9 cellular contexts compared by ENCODE assay signal in genomic region chr17:82095777-82096708, GRCh38. TPM values are rescaled to one million over a fixed set of nuclear protein-coding genes. Genes with fewer than 3 reads are reported as not detected.
DNase-seq lines count a peak whose midpoint lies in the region; ATAC-seq, FAIRE-seq and TF ChIP-seq lines count a peak whose summit lies in the region.
"Had no signal": no experiment of that assay in that cellular context is flagged by ENCODE, and none has a peak within 500 bp of the region (broad histone marks: within the 10 kb centered on the region; RNA-seq: fewer than 3 reads in every experiment).

No MANE protein-coding gene starts in this region.

- RAD21 ChIA-PET in GM12878 (lab: Charles Lee; ENCODE audit: unreplicated experiment), result no interaction called here

- no peaks in the 10 kb centered on the region; the same call in 1 of the 2 replicates for H4K20me1 ChIP-seq in GM12878 (ENCODE audit: control insufficient read depth, insufficient read depth)

- H3K36me3 ChIP-seq in GM12878 (ENCODE audit: control insufficient read depth in 2 of 2, insufficient read depth in 2 of 2, low read length in 1 of 2) (peaks cover 12 to 35% of the 10 kb centered on the region in 2 experiments), lower lobe of right lung (peaks cover 54% of the 10 kb centered on the region)

- H3K4me1 ChIP-seq in A549, result peaks cover 36% of the 10 kb centered on the region
- peaks cover 17% of the 10 kb centered on the region for H3K4me1 ChIP-seq in GM12878 (ENCODE audit: control insufficient read depth, insufficient read depth, low read length)
- peaks cover 40% of the 10 kb centered on the region for H3K4me1 ChIP-seq in lower lobe of right lung

- WGBS in A549 (ENCODE audit: missing lambda C conversion rate), result 89% methylated on average over 31 of the region's 35 CpGs
- 94% methylated on average over 35 of the region's 35 CpGs for WGBS in GM12878 (ENCODE audit: insufficient coverage, insufficient replicate concordance, low lambda C conversion rate, missing lambda C conversion rate)

- peak overlapping the region; percentile 97 for H3K4me2 ChIP-seq in A549
- peak overlapping the region; percentile 87 for H3K4me2 ChIP-seq in GM12878 (ENCODE audit: control insufficient read depth, insufficient read depth)

- ATAC-seq in A549, result no peak
- ATAC-seq in GM12878, result no peak
- ATAC-seq in lower lobe of right lung, result no peak
- no peak for ATAC-seq in HG03521 (IDR thresholded peaks at IDR 0.05; ENCODE audit: unreplicated experiment)
- no peak for ATAC-seq in GM18867 (IDR thresholded peaks at IDR 0.05; ENCODE audit: unreplicated experiment)
- ATAC-seq in GM21786 (IDR thresholded peaks at IDR 0.05; ENCODE audit: unreplicated experiment), result no peak

- peaks cover 47% of the 10 kb centered on the region for H3K79me2 ChIP-seq in GM12878 (ENCODE audit: control insufficient read depth, insufficient read depth, low read length)

- no peaks in the 10 kb centered on the region for H3K9me3 ChIP-seq in A549
- H3K9me3 ChIP-seq in GM12878 (replicated peaks; ENCODE audit: control insufficient read depth, insufficient read depth, low read length), result no peaks in the 10 kb centered on the region
- no peaks in the 10 kb centered on the region for H3K9me3 ChIP-seq in lower lobe of right lung

- peak overlapping the region; percentile 93 for H3K9ac ChIP-seq in GM12878 (ENCODE audit: control insufficient read depth, insufficient read depth, low read length)

- CTCF ChIA-PET in A549 (lab: Yijun Ruan, JAX) (interaction anchor here (0.7 to 3.1 kb wide), 9 partner anchors 9 to 136 kb away, joined by 3 to 17 read pairs (median 5); partner anchors contain the start of gene DCXR), GM12878 (lab: Yijun Ruan, JAX) (interaction anchor here (1.3 kb wide), 1 partner anchor 29 kb away, joined by 3 read pairs; no protein-coding TSS in a partner anchor)

- POLR2A ChIA-PET in A549 (lab: Yijun Ruan, JAX) (no interaction called here), GM12878 (lab: Charles Lee) (interaction anchor here (0.5 to 1.1 kb wide), 4 partner anchors 10 to 238 kb away, joined by 3 to 7 read pairs (median 6); no protein-coding TSS in a partner anchor)

- in situ Hi-C loops in GM12878 (cut with MboI), result no loop called here

- TF ChIP-seq RAD21 in A549 (conservative IDR thresholded peaks at IDR 0.05 in 1 of 2, IDR thresholded peaks at IDR 0.05 in 1 of 2), result no peak
- no peak for TF ChIP-seq RAD21 in GM12878 (IDR thresholded peaks at IDR 0.05; ENCODE audit: insufficient read depth, low read depth, low read length)

- SMC1A ChIA-PET in GM12878 (lab: Charles Lee; ENCODE audit: uncharacterized antibody, unreplicated experiment), result no interaction called here

- no TSS peak for BruUV-seq in GM12878 (replicated peaks; lab: Mats Ljungman, UMichigan)

- TF ChIP-seq EP300 in A549 (IDR thresholded peaks at IDR 0.05), result no peak
- TF ChIP-seq EP300 in GM12878 (IDR thresholded peaks at IDR 0.05; ENCODE audit: borderline replicate concordance in 1 of 2, control insufficient read depth in 1 of 2, low read depth in 2 of 2, low read length in 2 of 2), result no peak

- DNase-seq in A549 (ENCODE audit: low read depth in 1 of 2, low spot score in 1 of 2), result no peak
- no peak for DNase-seq in HL-60 (ENCODE audit: low read depth in 1 of 2, low spot score in 1 of 2)
- no peak for DNase-seq in GM12878 (ENCODE audit: low read depth, low spot score)
- no peak for DNase-seq in lower lobe of right lung
- no peak for DNase-seq in HK-2 (ENCODE audit: unreplicated experiment)
- DNase-seq: NCI-H1417 treated with DMSO at 0.1 percent for 48 hours had no signal

- H3K4me3 ChIP-seq in A549, result peak overlapping the region; percentile 91
- peak overlapping the region; percentile 67 for H3K4me3 ChIP-seq in HL-60 (replicated peaks; ENCODE audit: insufficient read depth, low read length)
- H3K4me3 ChIP-seq in GM12878, result peak overlapping the region; percentile 92
- H3K4me3 ChIP-seq in lower lobe of right lung, result peak overlapping the region; percentile 80

- FAIRE-seq in A549 (lab: Jason Lieb, UNC) (no peak), GM12878 (lab: Jason Lieb, UNC) (no peak)

- TF ChIP-seq CTCF in A549 (IDR thresholded peaks at IDR 0.05), result no peak
- no peak for TF ChIP-seq CTCF in HL-60 (IDR thresholded peaks at IDR 0.05; ENCODE audit: insufficient read depth, low read length)
- no peak for TF ChIP-seq CTCF in GM12878 (IDR thresholded peaks at IDR 0.05 in 2 of 3, conservative IDR thresholded peaks at IDR 0.05 in 1 of 3; ENCODE audit: control insufficient read depth in 2 of 3, extremely low read depth in 1 of 3, insufficient read depth in 1 of 3, low read depth in 3 of 3, low read length in 3 of 3)
- TF ChIP-seq CTCF in lower lobe of right lung (IDR thresholded peaks at IDR 0.05), result no peak

- H3K27ac ChIP-seq in A549, result peak overlapping the region; percentile 95 to 96
- H3K27ac ChIP-seq in HL-60 (replicated peaks), result peak overlapping the region; percentile 86; the same call in 1 of the 2 replicates
- H3K27ac ChIP-seq in GM12878 (ENCODE audit: control insufficient read depth, insufficient read depth), result peak overlapping the region; percentile 18; the same call in 1 of the 2 replicates
- H3K27ac ChIP-seq in lower lobe of right lung, result peak overlapping the region; percentile 96

- no peak overlapping the region for H2AFZ ChIP-seq in GM12878 (ENCODE audit: control insufficient read depth, low read depth, low read length)

- intact Hi-C loops in GM12878 (cut with micrococcal nuclease; ENCODE audit: unreplicated experiment), result loop anchor here (5.0 kb wide), 2 partner anchors 44 to 59 kb away; partner anchors contain the start of genes DCXR, GPS1 and RFNG
- intact Hi-C loops in lower lobe of right lung (cut with DNase I), result no loop called here

- no peak for TF ChIP-seq POLR2A in A549 (IDR thresholded peaks at IDR 0.05; ENCODE audit: low read length)
- TF ChIP-seq POLR2A in GM12878 (IDR thresholded peaks at IDR 0.05; ENCODE audit: low read depth, low read length), result peak; percentile 33; the same call in 1 of the 2 replicates

- H3K27me3 ChIP-seq in HL-60 (ENCODE audit: insufficient read depth, poor library complexity, severe bottlenecking), result no peaks in the 10 kb centered on the region
- H3K27me3 ChIP-seq in GM12878 (replicated peaks in 1 of 2; ENCODE audit: control insufficient read depth in 2 of 2, insufficient read depth in 2 of 2, low read length in 1 of 2), result no peaks in the 10 kb centered on the region
- no peaks in the 10 kb centered on the region for H3K27me3 ChIP-seq in lower lobe of right lung (ENCODE audit: low read depth)

RNA-seq across cellular contexts. Expression of gene FASN, which starts 2.0 kb away (rescaled TPM):
- 12.9 and 16.3 TPM in 2 replicates for polyA plus RNA-seq in A549 (2011; rRNA removed)
- polyA plus RNA-seq in A549 (2012; cell fraction: cytosol; rRNA removed), result 107 and 146 TPM in 2 replicates
- polyA plus RNA-seq in A549 (2012; cell fraction: nucleus; rRNA removed), result 443 and 799 TPM in 2 replicates
- 114 to 169 TPM (median 144 TPM) in 3 replicates for polyA plus RNA-seq in A549 (2017; fragmentation: RNase III; extraction: RNeasy Plus Mini Kit Qiagen cat#74134 plus additional on column Dnase treatment)
- polyA minus RNA-seq in A549 (2011; rRNA and poly(A)+ RNA removed), result 16.9 and 37.7 TPM in 2 replicates
- total RNA-seq in GM12878 (2013; cell fraction: nucleolus; rRNA removed), result 81.2 and 110 TPM in 2 replicates
- 67.4 and 73.8 TPM in 2 replicates for total RNA-seq in GM12878 (2014; rRNA removed)
- 18.0 and 20.8 TPM in 2 replicates for total RNA-seq in GM12878 (2014; rRNA removed; fragmentation: Illumina TruSeq; extraction: Trizol)
- 333 and 348 TPM in 2 replicates for total RNA-seq in GM12878 (2021)
- polyA plus RNA-seq in GM12878 (2011; ENCODE audit: low read depth), result 15.3 TPM
- polyA plus RNA-seq in GM12878 (2011; rRNA removed), result 4.5 and 10.8 TPM in 2 replicates
- polyA plus RNA-seq in GM12878 (2011; cell fraction: cytosol; rRNA removed), result 31.3 and 40.9 TPM in 2 replicates
- 137 and 205 TPM in 2 replicates for polyA plus RNA-seq in GM12878 (2011; cell fraction: nucleus; rRNA removed)
- 82.0 and 91.6 TPM in 2 replicates for polyA plus RNA-seq in GM12878 (2012)
- polyA plus RNA-seq in GM12878 (2014; fragmentation: Illumina TruSeq; extraction: Trizol), result 1.6 and 12.8 TPM in 2 replicates
- polyA plus RNA-seq in GM12878 (2014; fragmentation: Nextera tagmentation; extraction: Ambion mirVana), result under 1 TPM; 0.19 to 0.31 TPM
- 87.8 and 131 TPM in 2 replicates for polyA plus RNA-seq in GM12878 (2014; rRNA removed)
- polyA plus RNA-seq in GM12878 (2016; fragmentation: Nextera tagmentation; extraction: Ambion mirVana), result 10 to 100 TPM; 40.1 to 42.5 TPM
- polyA minus RNA-seq in GM12878 (2011; rRNA and poly(A)+ RNA removed), result 21.8 and 51.5 TPM in 2 replicates
- 91.7 and 93.8 TPM in 2 replicates for polyA minus RNA-seq in GM12878 (2011; cell fraction: cytosol; rRNA and poly(A)+ RNA removed)
- polyA minus RNA-seq in GM12878 (2011; cell fraction: nucleus; rRNA and poly(A)+ RNA removed), result 35.7 and 66.9 TPM in 2 replicates
- total RNA-seq in lower lobe of right lung, result 302 TPM

RNA-seq across cellular contexts. Expression of gene DUS1L, which starts 30.4 kb away (rescaled TPM):
- polyA plus RNA-seq in A549 (2011; rRNA removed) (48.1 and 59.5 TPM in 2 replicates), A549 (2017; fragmentation: RNase III; extraction: RNeasy Plus Mini Kit Qiagen cat#74134 plus additional on column Dnase treatment) (81.5 to 84.8 TPM (median 83.6 TPM) in 3 replicates), GM12878 (2011; rRNA removed) (21.0 and 42.6 TPM in 2 replicates), GM12878 (2014; fragmentation: Illumina TruSeq; extraction: Trizol) (13.8 and 46.5 TPM in 2 replicates), GM12878 (2014; fragmentation: Nextera tagmentation; extraction: Ambion mirVana) (10 to 100 TPM in 1 of 2 experiments, 1 to 10 TPM in 1; 6.1 to 15.3 TPM), GM12878 (2014; rRNA removed) (147 and 155 TPM in 2 replicates), GM12878 (2016; fragmentation: Nextera tagmentation; extraction: Ambion mirVana) (10 to 100 TPM in 1 of 2 experiments, 1 to 10 TPM in 1; 9.7 to 25.4 TPM)
- polyA plus RNA-seq in A549 (2012; cell fraction: cytosol; rRNA removed), result 169 and 171 TPM in 2 replicates
- polyA plus RNA-seq in A549 (2012; cell fraction: nucleus; rRNA removed), result 577 and 749 TPM in 2 replicates
- 25.8 and 30.8 TPM in 2 replicates for polyA minus RNA-seq in A549 (2011; rRNA and poly(A)+ RNA removed)
- total RNA-seq in GM12878 (2013; cell fraction: nucleolus; rRNA removed), result 56.8 and 75.9 TPM in 2 replicates
- total RNA-seq in GM12878 (2014; rRNA removed) (107 and 132 TPM in 2 replicates), GM12878 (2014; rRNA removed; fragmentation: Illumina TruSeq; extraction: Trizol) (43.3 and 50.3 TPM in 2 replicates), GM12878 (2021) (137 and 157 TPM in 2 replicates), lower lobe of right lung (85.1 TPM)
- 52.5 TPM for polyA plus RNA-seq in GM12878 (2011; ENCODE audit: low read depth)
- 77.7 and 101 TPM in 2 replicates for polyA plus RNA-seq in GM12878 (2011; cell fraction: cytosol; rRNA removed)
- 285 and 360 TPM in 2 replicates for polyA plus RNA-seq in GM12878 (2011; cell fraction: nucleus; rRNA removed)
- 61.7 and 71.7 TPM in 2 replicates for polyA plus RNA-seq in GM12878 (2012)
- polyA minus RNA-seq in GM12878 (2011; rRNA and poly(A)+ RNA removed), result 23.4 and 40.3 TPM in 2 replicates
- 25.4 and 29.1 TPM in 2 replicates for polyA minus RNA-seq in GM12878 (2011; cell fraction: cytosol; rRNA and poly(A)+ RNA removed)
- 63.5 and 104 TPM in 2 replicates for polyA minus RNA-seq in GM12878 (2011; cell fraction: nucleus; rRNA and poly(A)+ RNA removed)

RNA-seq across cellular contexts. Expression of gene GPS1, which starts 44.3 kb away (rescaled TPM):
- polyA plus RNA-seq in A549 (2011; rRNA removed), result 89.4 and 93.8 TPM in 2 replicates
- polyA plus RNA-seq in A549 (2012; cell fraction: cytosol; rRNA removed), result 230 and 300 TPM in 2 replicates
- polyA plus RNA-seq in A549 (2012; cell fraction: nucleus; rRNA removed), result 472 and 641 TPM in 2 replicates
- 122 to 130 TPM (median 126 TPM) in 3 replicates for polyA plus RNA-seq in A549 (2017; fragmentation: RNase III; extraction: RNeasy Plus Mini Kit Qiagen cat#74134 plus additional on column Dnase treatment)
- polyA minus RNA-seq in A549 (2011; rRNA and poly(A)+ RNA removed), result 125 and 162 TPM in 2 replicates
- total RNA-seq in GM12878 (2013; cell fraction: nucleolus; rRNA removed), result 41.6 and 44.7 TPM in 2 replicates
- 110 and 131 TPM in 2 replicates for total RNA-seq in GM12878 (2014; rRNA removed)
- 35.1 and 37.1 TPM in 2 replicates for total RNA-seq in GM12878 (2014; rRNA removed; fragmentation: Illumina TruSeq; extraction: Trizol)
- 113 and 122 TPM in 2 replicates for total RNA-seq in GM12878 (2021)
- 21.3 TPM for polyA plus RNA-seq in GM12878 (2011; ENCODE audit: low read depth)
- 14.3 and 53.3 TPM in 2 replicates for polyA plus RNA-seq in GM12878 (2011; rRNA removed)
- 65.9 and 98.5 TPM in 2 replicates for polyA plus RNA-seq in GM12878 (2011; cell fraction: cytosol; rRNA removed)
- 198 and 262 TPM in 2 replicates for polyA plus RNA-seq in GM12878 (2011; cell fraction: nucleus; rRNA removed)
- 41.2 and 44.0 TPM in 2 replicates for polyA plus RNA-seq in GM12878 (2012)
- polyA plus RNA-seq in GM12878 (2014; fragmentation: Illumina TruSeq; extraction: Trizol), result 7.5 and 32.8 TPM in 2 replicates
- 10 to 100 TPM in 1 of 2 experiments, 1 to 10 TPM in 1; 2.2 to 11.5 TPM for polyA plus RNA-seq in GM12878 (2014; fragmentation: Nextera tagmentation; extraction: Ambion mirVana)
- 102 and 119 TPM in 2 replicates for polyA plus RNA-seq in GM12878 (2014; rRNA removed)
- 100 to 1,000 TPM; 119 to 146 TPM for polyA plus RNA-seq in GM12878 (2016; fragmentation: Nextera tagmentation; extraction: Ambion mirVana)
- polyA minus RNA-seq in GM12878 (2011; rRNA and poly(A)+ RNA removed), result 50.1 and 72.3 TPM in 2 replicates
- polyA minus RNA-seq in GM12878 (2011; cell fraction: cytosol; rRNA and poly(A)+ RNA removed), result 44.1 and 45.0 TPM in 2 replicates
- polyA minus RNA-seq in GM12878 (2011; cell fraction: nucleus; rRNA and poly(A)+ RNA removed), result 42.7 and 84.3 TPM in 2 replicates
- total RNA-seq in lower lobe of right lung, result 71.5 TPM

RNA-seq across cellular contexts. Expression of gene RFNG, which starts 44.4 kb away (rescaled TPM):
- polyA plus RNA-seq in A549 (2011; rRNA removed), result 8.4 and 8.9 TPM in 2 replicates
- polyA plus RNA-seq in A549 (2012; cell fraction: cytosol; rRNA removed), result 18.8 and 28.0 TPM in 2 replicates
- polyA plus RNA-seq in A549 (2012; cell fraction: nucleus; rRNA removed), result 72.7 and 93.7 TPM in 2 replicates
- polyA plus RNA-seq in A549 (2017; fragmentation: RNase III; extraction: RNeasy Plus Mini Kit Qiagen cat#74134 plus additional on column Dnase treatment), result 21.3 to 31.5 TPM (median 25.7 TPM) in 3 replicates
- polyA minus RNA-seq in A549 (2011; rRNA and poly(A)+ RNA removed), result 16.0 and 17.5 TPM in 2 replicates
- 23.5 and 23.7 TPM in 2 replicates for total RNA-seq in GM12878 (2013; cell fraction: nucleolus; rRNA removed)
- total RNA-seq in GM12878 (2014; rRNA removed), result 14.5 and 14.8 TPM in 2 replicates
- 5.2 and 7.8 TPM in 2 replicates for total RNA-seq in GM12878 (2014; rRNA removed; fragmentation: Illumina TruSeq; extraction: Trizol)
- total RNA-seq in GM12878 (2021), result 17.7 and 19.6 TPM in 2 replicates
- 10.9 TPM for polyA plus RNA-seq in GM12878 (2011; ENCODE audit: low read depth)
- polyA plus RNA-seq in GM12878 (2011; rRNA removed), result 4.4 and 7.1 TPM in 2 replicates
- 6.6 and 12.0 TPM in 2 replicates for polyA plus RNA-seq in GM12878 (2011; cell fraction: cytosol; rRNA removed)
- polyA plus RNA-seq in GM12878 (2011; cell fraction: nucleus; rRNA removed), result 83.6 and 89.3 TPM in 2 replicates
- 20.4 and 23.3 TPM in 2 replicates for polyA plus RNA-seq in GM12878 (2012)
- 1.3 and 7.2 TPM in 2 replicates for polyA plus RNA-seq in GM12878 (2014; fragmentation: Illumina TruSeq; extraction: Trizol)
- under 1 TPM; 0.10 to 0.93 TPM for polyA plus RNA-seq in GM12878 (2014; fragmentation: Nextera tagmentation; extraction: Ambion mirVana)
- polyA plus RNA-seq in GM12878 (2014; rRNA removed), result 19.0 and 22.4 TPM in 2 replicates
- 1 to 10 TPM; 1.6 to 2.6 TPM for polyA plus RNA-seq in GM12878 (2016; fragmentation: Nextera tagmentation; extraction: Ambion mirVana)
- polyA minus RNA-seq in GM12878 (2011; rRNA and poly(A)+ RNA removed), result 2.4 and 4.8 TPM in 2 replicates
- polyA minus RNA-seq in GM12878 (2011; cell fraction: cytosol; rRNA and poly(A)+ RNA removed), result 2.9 and 4.4 TPM in 2 replicates
- 8.1 and 8.2 TPM in 2 replicates for polyA minus RNA-seq in GM12878 (2011; cell fraction: nucleus; rRNA and poly(A)+ RNA removed)
- 35.1 TPM for total RNA-seq in lower lobe of right lung

RNA-seq across cellular contexts. Expression of gene DCXR, which starts 58.5 kb away (rescaled TPM):
- 39.3 and 48.3 TPM in 2 replicates for polyA plus RNA-seq in A549 (2011; rRNA removed)
- 188 and 204 TPM in 2 replicates for polyA plus RNA-seq in A549 (2012; cell fraction: cytosol; rRNA removed)
- 208 and 243 TPM in 2 replicates for polyA plus RNA-seq in A549 (2012; cell fraction: nucleus; rRNA removed)
- polyA plus RNA-seq in A549 (2017; fragmentation: RNase III; extraction: RNeasy Plus Mini Kit Qiagen cat#74134 plus additional on column Dnase treatment), result 62.0 to 70.7 TPM (median 69.6 TPM) in 3 replicates
- 46.9 and 54.2 TPM in 2 replicates for polyA minus RNA-seq in A549 (2011; rRNA and poly(A)+ RNA removed)
- 13.4 and 14.9 TPM in 2 replicates for total RNA-seq in GM12878 (2013; cell fraction: nucleolus; rRNA removed)
- total RNA-seq in GM12878 (2014; rRNA removed), result 80.8 and 85.8 TPM in 2 replicates
- total RNA-seq in GM12878 (2014; rRNA removed; fragmentation: Illumina TruSeq; extraction: Trizol), result 32.4 and 39.9 TPM in 2 replicates
- 110 and 119 TPM in 2 replicates for total RNA-seq in GM12878 (2021)
- polyA plus RNA-seq in GM12878 (2011; ENCODE audit: low read depth), result 79.4 TPM
- 29.9 and 66.6 TPM in 2 replicates for polyA plus RNA-seq in GM12878 (2011; rRNA removed)
- polyA plus RNA-seq in GM12878 (2011; cell fraction: cytosol; rRNA removed), result 188 and 195 TPM in 2 replicates
- polyA plus RNA-seq in GM12878 (2011; cell fraction: nucleus; rRNA removed), result 136 and 154 TPM in 2 replicates
- polyA plus RNA-seq in GM12878 (2012), result 73.6 and 79.6 TPM in 2 replicates
- polyA plus RNA-seq in GM12878 (2014; fragmentation: Illumina TruSeq; extraction: Trizol), result 45.6 and 92.0 TPM in 2 replicates
- 10 to 100 TPM; 12.3 to 44.8 TPM for polyA plus RNA-seq in GM12878 (2014; fragmentation: Nextera tagmentation; extraction: Ambion mirVana)
- polyA plus RNA-seq in GM12878 (2014; rRNA removed), result 128 and 151 TPM in 2 replicates
- 100 to 1,000 TPM; 122 to 139 TPM for polyA plus RNA-seq in GM12878 (2016; fragmentation: Nextera tagmentation; extraction: Ambion mirVana)
- polyA minus RNA-seq in GM12878 (2011; rRNA and poly(A)+ RNA removed), result 53.5 and 69.9 TPM in 2 replicates
- 23.2 and 25.8 TPM in 2 replicates for polyA minus RNA-seq in GM12878 (2011; cell fraction: cytosol; rRNA and poly(A)+ RNA removed)
- polyA minus RNA-seq in GM12878 (2011; cell fraction: nucleus; rRNA and poly(A)+ RNA removed), result 21.6 and 34.3 TPM in 2 replicates
- total RNA-seq in lower lobe of right lung, result 133 TPM

Comparison
In these comparisons a context has a peak if more than half of its experiments do, and no peak if none do; other contexts are left out.
1. H3K27ac ChIP-seq: peak in every context shown above with its lines; median percentile 96 in lower lobe of right lung; 96 in A549; 86 in HL-60; 18 in GM12878.
2. Of the 24 proteins assayed by ChIP-seq in both GM12878 and A549: peak only in GM12878: POLR2A; only in A549: none; in both: none; in neither: 23.